In the genomic region with DNA sequence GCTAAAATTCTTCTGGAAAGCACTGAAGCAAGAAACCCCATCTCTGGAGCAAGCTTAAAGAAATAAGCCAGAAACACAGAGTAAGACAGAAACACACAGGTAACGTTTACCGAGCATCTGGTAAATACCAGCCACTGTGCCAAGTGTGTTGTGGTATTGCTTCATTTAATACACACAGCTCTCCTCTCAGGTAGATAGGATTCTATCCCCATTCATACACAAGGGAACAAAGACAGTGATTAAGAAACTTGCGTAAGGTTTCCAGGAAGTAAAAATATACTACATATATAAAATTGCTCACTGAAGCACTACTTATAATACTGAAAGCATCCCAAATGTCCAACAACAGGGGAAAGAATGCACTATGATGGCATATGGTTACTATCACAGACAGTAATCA, we compare ENCODE assay signal across 20 cellular contexts. TPM values are rescaled to one million over a fixed set of nuclear protein-coding genes. Genes with fewer than 3 reads are reported as not detected.
DNase-seq lines count a peak whose midpoint lies in the region; ATAC-seq, FAIRE-seq and TF ChIP-seq lines count a peak whose summit lies in the region.
"Had no signal": no experiment of that assay in that cellular context is flagged by ENCODE, and none has a peak within 500 bp of the region (broad histone marks: within the 10 kb centered on the region; RNA-seq: fewer than 3 reads in every experiment).

No MANE protein-coding gene starts in this region.

- H3K9ac ChIP-seq in SK-N-SH (no peak overlapping the region), OCI-LY3 (ENCODE audit: low read length) (no peak overlapping the region)

- H3K4me2 ChIP-seq in SK-N-SH (no peak overlapping the region), OCI-LY3 (ENCODE audit: low read length) (0 out of 2 replicates have a peak overlapping the region, but pooled peaks have one; percentile 64)
- H3K4me2 ChIP-seq: GM23338 had no signal

- WGBS in SK-N-SH (ENCODE audit: low lambda C conversion rate), result 89% methylated on average over 3 of the region's 3 CpGs

- peaks cover 6% of the 10 kb centered on the region for H3F3A ChIP-seq in SK-N-SH (replicated peaks; ENCODE audit: insufficient read depth)

- H3K27ac ChIP-seq in SK-N-SH (ENCODE audit: low read depth in 2 of 2, low read length in 1 of 2) (no peak overlapping the region), OCI-LY3 (ENCODE audit: low read length) (no peak overlapping the region)
- H3K27ac ChIP-seq: C4-2B, HL-60, SJCRH30 had no signal

- no peak overlapping the region for H3K4me3 Mint-ChIP-seq in T-cell
- H3K4me3 Mint-ChIP-seq: GM23338 had no signal

- POLR2A ChIA-PET in SK-N-SH (lab: Yijun Ruan, JAX), result no interaction called here
- POLR2A ChIA-PET in T-cell (lab: Charles Lee), result interaction anchor here in 1 of 2 donors (0.5 kb wide), 1 partner anchor 12 kb away, joined by 3 read pairs; no protein-coding TSS in a partner anchor

- H3K4me1 ChIP-seq in SK-N-SH (ENCODE audit: control insufficient read depth in 1 of 2, insufficient read depth in 2 of 2, low read depth in 1 of 2, low read length in 1 of 2) (no peaks in the 10 kb centered on the region; a peak in 1 of 4 replicates), OCI-LY3 (ENCODE audit: low read length) (peaks cover 33% of the 10 kb centered on the region)
- H3K4me1 ChIP-seq: SJCRH30 had no signal

- H2AFZ ChIP-seq in SK-N-SH (ENCODE audit: low read depth) (no peak overlapping the region), OCI-LY3 (ENCODE audit: low read depth, low read length) (no peak overlapping the region)
- H2AFZ ChIP-seq: GM23338 had no signal

- H3K27ac Mint-ChIP-seq in T-cell, result no peak overlapping the region
- H3K27ac Mint-ChIP-seq: GM23338 had no signal

- peaks cover 3 to 7% (median 5%) of the 10 kb centered on the region in 3 donors for H3K4me1 Mint-ChIP-seq in T-cell
- H3K4me1 Mint-ChIP-seq: GM23338 had no signal

- TF ChIP-seq CTCF in SK-N-SH (IDR thresholded peaks at IDR 0.05), result no peak
- no peak for TF ChIP-seq CTCF in OCI-LY3 (IDR thresholded peaks at IDR 0.05; ENCODE audit: low read depth, low read length)
- no peak for TF ChIP-seq CTCF in bronchial epithelial cell (IDR thresholded peaks at IDR 0.05; ENCODE audit: insufficient read depth, low read length, severe bottlenecking)

- no peaks in the 10 kb centered on the region for H3K9me2 ChIP-seq in SK-N-SH

- H3K9me3 Mint-ChIP-seq in T-cell, result no peaks in the 10 kb centered on the region
- H3K9me3 Mint-ChIP-seq: GM23338 had no signal

- no peaks in the 10 kb centered on the region for H3K9me3 ChIP-seq in SK-N-SH
- no peaks in the 10 kb centered on the region for H3K9me3 ChIP-seq in OCI-LY3 (ENCODE audit: insufficient read depth, low read length)
- H3K9me3 ChIP-seq: SJCRH30 had no signal

- H3K36me3 ChIP-seq in SK-N-SH (replicated peaks in 1 of 2; ENCODE audit: control insufficient read depth in 1 of 2, insufficient read depth in 2 of 2, low read length in 1 of 2), result peaks cover 24 to 49% of the 10 kb centered on the region in 2 experiments
- H3K36me3 ChIP-seq in OCI-LY3 (replicated peaks; ENCODE audit: low read depth, low read length), result peaks cover 22% of the 10 kb centered on the region
- peaks cover 5% of the 10 kb centered on the region for H3K36me3 ChIP-seq in bronchial epithelial cell (ENCODE audit: control insufficient read depth, insufficient read depth, low read length)

- H3K27me3 Mint-ChIP-seq in T-cell, result no peaks in the 10 kb centered on the region

- H4K20me1 ChIP-seq in SK-N-SH (ENCODE audit: insufficient read depth), result no peaks in the 10 kb centered on the region
- H4K20me1 ChIP-seq in OCI-LY3 (ENCODE audit: insufficient read depth, low read length), result no peaks in the 10 kb centered on the region

- H3K4me3 ChIP-seq in SK-N-SH (ENCODE audit: low read depth in 2 of 2, low read length in 1 of 2), result no peak overlapping the region
- H3K4me3 ChIP-seq in OCI-LY3 (ENCODE audit: low read length), result no peak overlapping the region
- no peak overlapping the region for H3K4me3 ChIP-seq in bronchial epithelial cell (ENCODE audit: low read depth, low read length)
- H3K4me3 ChIP-seq: GM23338, K562, SJCRH30 had no signal

- H3K36me3 Mint-ChIP-seq in T-cell, result peaks cover 66% of the 10 kb centered on the region

- DNase-seq in SK-N-SH (no peak), bronchial epithelial cell (ENCODE audit: low read depth) (peak; percentile 87), renal cortical epithelial cell (ENCODE audit: low read depth) (peak; percentile 40), inferior parietal cortex (ENCODE audit: extremely low spot score) (no peak), T-cell (no peak)
- DNase-seq: GF-D8; NCI-H1436; NK-92 treated with Interleukin-12 subunit alpha and Interleukin-12 subunit beta, amount 100 ng/mL, for 24 hours; OCI-M1; RPMI8226; SJCRH30 had no signal

- TF ChIP-seq EP300 in SK-N-SH (IDR thresholded peaks at IDR 0.05; ENCODE audit: borderline replicate concordance in 1 of 2, low read depth in 1 of 2, low read length in 1 of 2), result no peak

- FAIRE-seq in bronchial epithelial cell (lab: Jason Lieb, UNC), result no peak
- FAIRE-seq: GM12891, GM18507, K562 had no signal

- ATAC-seq in SK-N-SH treated with all-trans-retinoic acid at 6 μM for 48 hours, result peak; percentile 45; the same call in 2 of the 3 replicates
- no peak for ATAC-seq in GM19328 (IDR thresholded peaks at IDR 0.05; ENCODE audit: unreplicated experiment)
- ATAC-seq in T-cell (replicated peaks in 1 of 4), result no peak
- ATAC-seq: GM23338, K562 had no signal

- H3K27me3 ChIP-seq in SK-N-SH (ENCODE audit: insufficient read depth) (no peaks in the 10 kb centered on the region), OCI-LY3 (ENCODE audit: low read depth, low read length) (no peaks in the 10 kb centered on the region), bronchial epithelial cell (ENCODE audit: control insufficient read depth, insufficient read depth, low read length) (no peaks in the 10 kb centered on the region)
- H3K27me3 ChIP-seq: SJCRH30 had no signal

- no peak for TF ChIP-seq RAD21 in SK-N-SH (IDR thresholded peaks at IDR 0.05; ENCODE audit: low read length)

- CTCF ChIA-PET in SK-N-SH (lab: Yijun Ruan, JAX), result interaction anchor here (0.6 to 1.8 kb wide), 5 partner anchors 16 to 440 kb away, joined by 3 to 5 read pairs (median 4); no protein-coding TSS in a partner anchor
- CTCF ChIA-PET in T-cell (lab: Charles Lee), result no interaction called here

- no peaks in the 10 kb centered on the region for H3K79me2 ChIP-seq in SK-N-SH (ENCODE audit: insufficient read depth)
- H3K79me2 ChIP-seq in OCI-LY3 (ENCODE audit: low read length), result no peaks in the 10 kb centered on the region

TF ChIP-seq in SK-N-SH treated with all-trans-retinoic acid at 6 μM for 48 hours, 23 proteins besides CTCF, POLR2A, EP300 and RAD21:
- 0 out of 2 replicates have a peak, but pooled peaks have one; percentile 53 for TF ChIP-seq ISL1 (CRISPR knock-in tag; IDR thresholded peaks at IDR 0.05)
- TF ChIP-seq SNAI2 (CRISPR knock-in tag; IDR thresholded peaks at IDR 0.05), result no peak
TF ChIP-seq in SK-N-SH treated with all-trans-retinoic acid at 6 μM for 48 hours: peak in this region for 1.

TF ChIP-seq in SK-N-SH, 30 proteins besides CTCF, POLR2A, EP300 and RAD21:
- no peak for TF ChIP-seq ELF1 (IDR thresholded peaks at IDR 0.05)
- no peak for TF ChIP-seq NRF1 (IDR thresholded peaks at IDR 0.05; ENCODE audit: low read depth, low read length)
- TF ChIP-seq EZH2phosphoT487 (IDR thresholded peaks at IDR 0.05; ENCODE audit: borderline replicate concordance, low read depth), result no peak
- no peak for TF ChIP-seq RCOR1 (IDR thresholded peaks at IDR 0.05; ENCODE audit: low read length)
- TF ChIP-seq, protein P1, sequence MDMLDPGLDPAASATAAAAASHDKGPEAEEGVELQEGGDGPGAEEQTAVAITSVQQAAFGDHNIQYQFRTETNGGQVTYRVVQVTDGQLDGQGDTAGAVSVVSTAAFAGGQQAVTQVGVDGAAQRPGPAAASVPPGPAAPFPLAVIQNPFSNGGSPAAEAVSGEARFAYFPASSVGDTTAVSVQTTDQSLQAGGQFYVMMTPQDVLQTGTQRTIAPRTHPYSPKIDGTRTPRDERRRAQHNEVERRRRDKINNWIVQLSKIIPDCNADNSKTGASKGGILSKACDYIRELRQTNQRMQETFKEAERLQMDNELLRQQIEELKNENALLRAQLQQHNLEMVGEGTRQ (IDR thresholded peaks at IDR 0.05; ENCODE audit: borderline replicate concordance, low read depth, low read length), result no peak
- TF ChIP-seq, protein P2, sequence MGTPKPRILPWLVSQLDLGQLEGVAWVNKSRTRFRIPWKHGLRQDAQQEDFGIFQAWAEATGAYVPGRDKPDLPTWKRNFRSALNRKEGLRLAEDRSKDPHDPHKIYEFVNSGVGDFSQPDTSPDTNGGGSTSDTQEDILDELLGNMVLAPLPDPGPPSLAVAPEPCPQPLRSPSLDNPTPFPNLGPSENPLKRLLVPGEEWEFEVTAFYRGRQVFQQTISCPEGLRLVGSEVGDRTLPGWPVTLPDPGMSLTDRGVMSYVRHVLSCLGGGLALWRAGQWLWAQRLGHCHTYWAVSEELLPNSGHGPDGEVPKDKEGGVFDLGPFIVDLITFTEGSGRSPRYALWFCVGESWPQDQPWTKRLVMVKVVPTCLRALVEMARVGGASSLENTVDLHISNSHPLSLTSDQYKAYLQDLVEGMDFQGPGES (IDR thresholded peaks at IDR 0.05; ENCODE audit: low read depth, low read length), result no peak
- TF ChIP-seq MEF2A (IDR thresholded peaks at IDR 0.05; ENCODE audit: borderline replicate concordance, low read depth), result no peak
- TF ChIP-seq NFIC (IDR thresholded peaks at IDR 0.05; ENCODE audit: borderline replicate concordance), result no peak
- TF ChIP-seq TEAD4 (IDR thresholded peaks at IDR 0.05; ENCODE audit: borderline replicate concordance, insufficient read depth), result no peak
- TF ChIP-seq, protein P3, sequence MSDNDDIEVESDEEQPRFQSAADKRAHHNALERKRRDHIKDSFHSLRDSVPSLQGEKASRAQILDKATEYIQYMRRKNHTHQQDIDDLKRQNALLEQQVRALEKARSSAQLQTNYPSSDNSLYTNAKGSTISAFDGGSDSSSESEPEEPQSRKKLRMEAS (IDR thresholded peaks at IDR 0.05; ENCODE audit: low read depth), result no peak
- TF ChIP-seq RFX5 (IDR thresholded peaks at IDR 0.05; ENCODE audit: low read length), result no peak

RNA-seq across cellular contexts. Expression of a gene that starts 27.5 kb away (rescaled TPM):
- 14.3 and 16.6 TPM in 2 replicates for polyA plus RNA-seq in SK-N-SH (2012; rRNA removed)
- polyA plus RNA-seq in SK-N-SH (2012; cell fraction: cytosol; rRNA removed), result 11.1 and 11.8 TPM in 2 replicates
- polyA plus RNA-seq in SK-N-SH (2012; cell fraction: nucleus; rRNA removed), result 27.7 and 40.7 TPM in 2 replicates
- total RNA-seq in bronchial epithelial cell, result 3.9 and 4.1 TPM in 2 replicates
- total RNA-seq in renal cortical epithelial cell, result 4.2 and 7.1 TPM in 2 replicates
- 10 to 100 TPM; 19.6 to 43.3 (median 32.4) TPM for total RNA-seq in T-cell

Comparison
In these comparisons a context has a peak if more than half of its experiments do, and no peak if none do; other contexts are left out.
1. DNase-seq: peak in bronchial epithelial cell (single experiment) and renal cortical epithelial cell (single experiment); none in SK-N-SH (single experiment), inferior parietal cortex (single experiment) and T-cell (0 of 34).